33 cellular contexts compared by ENCODE assay signal in the genomic region with DNA sequence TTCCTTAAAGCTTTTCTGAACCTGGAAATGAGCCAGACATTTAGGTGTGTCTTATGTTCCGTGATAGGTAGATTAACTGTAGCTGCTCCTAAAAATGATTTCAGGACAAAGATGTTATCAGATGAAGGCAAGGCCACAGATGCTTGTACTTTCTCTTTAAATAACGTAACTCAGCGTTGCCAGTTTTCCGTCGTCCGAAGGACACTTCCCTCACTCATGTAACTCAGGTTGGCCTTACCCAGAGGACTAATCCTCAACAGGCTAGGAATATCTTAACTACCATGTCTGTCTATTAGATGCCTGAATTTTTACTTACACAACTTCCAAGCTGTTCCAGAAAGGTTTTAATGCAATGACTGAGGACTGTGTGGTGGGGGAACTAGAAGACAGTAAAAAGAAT.
"Had no signal": no experiment of that assay in that cellular context is flagged by ENCODE, and none has a peak within 500 bp of the region (broad histone marks: within the 10 kb centered on the region; RNA-seq: fewer than 3 reads in every experiment).

No MANE protein-coding gene starts in this region.

- FAIRE-seq: astrocyte, colon had no signal

- H3K36me3 ChIP-seq: esophagus muscularis mucosa, gastrocnemius medialis had no signal

- H3K27ac ChIP-seq: esophagus muscularis mucosa, foreskin keratinocyte, gastrocnemius medialis had no signal

- ATAC-seq: activated CD4-positive, alpha-beta T cell treated with anti-CD3 and anti-CD28 coated beads for 36 hours; activated naive CD4-positive, alpha-beta T cell treated with anti-CD3 and anti-CD28 coated beads, Interleukin-2, amount 50 U/mL, for 72 hours; activated T-cell treated with anti-CD3 and anti-CD28 coated beads, Interleukin-2, amount 50 U/mL, for 72 hours; effector memory CD8-positive, alpha-beta T cell; foreskin keratinocyte; gastrocnemius medialis; T-cell had no signal

- H3K27me3 ChIP-seq: gastrocnemius medialis had no signal

- H3K9me3 Mint-ChIP-seq: activated CD4-positive, alpha-beta memory T cell treated with anti-CD3 and anti-CD28 coated beads, Interleukin-2, amount 10 ng/mL, durations not matched to agents 7 days and 5 days; activated CD4-positive, alpha-beta T cell treated with anti-CD3 and anti-CD28 coated beads, Interleukin-2, amount 10 ng/mL, durations not matched to agents 7 days and 5 days; activated naive CD4-positive, alpha-beta T cell treated with anti-CD3 and anti-CD28 coated beads, Interleukin-2, amount 10 ng/mL, durations not matched to agents 7 days and 5 days; activated naive CD4-positive, alpha-beta T cell treated with anti-CD3 and anti-CD28 coated beads, Interleukin-2, amount 50 U/mL, for 72 hours; activated naive CD8-positive, alpha-beta T cell treated with anti-CD3 and anti-CD28 coated beads, Interleukin-2, amount 10 ng/mL, durations not matched to agents 7 days and 5 days; activated T-cell treated with anti-CD3 and anti-CD28 coated beads, Interleukin-2, amount 50 U/mL, for 24 hours; activated T-cell treated with anti-CD3 and anti-CD28 coated beads, Interleukin-2, amount 50 U/mL, for 72 hours; effector memory CD8-positive, alpha-beta T cell; T-cell; T-helper 1 cell treated with Interleukin-12 subunit alpha and Interleukin-12 subunit beta and Interleukin-4 antibody, amounts not matched to agents 30 μg/mL and 1 μg/mL, for 36 hours; T-helper 2 cell treated with Interferon-gamma antibody and Interleukin-4, amounts not matched to agents 5 μg/mL and 100 μg/mL, for 36 hours had no signal

- H3K4me3 ChIP-seq: esophagus muscularis mucosa, gastrocnemius medialis had no signal

- H3K27me3 Mint-ChIP-seq: activated CD4-positive, alpha-beta T cell treated with anti-CD3 and anti-CD28 coated beads for 36 hours; activated CD4-positive, alpha-beta T cell treated with anti-CD3 and anti-CD28 coated beads, Interleukin-2, amount 10 ng/mL, durations not matched to agents 7 days and 5 days; activated T-cell treated with anti-CD3 and anti-CD28 coated beads, Interleukin-2, amount 50 U/mL, for 24 hours had no signal

- H3K9me3 ChIP-seq: gastrocnemius medialis had no signal

- H3K4me1 ChIP-seq: foreskin keratinocyte, gastrocnemius medialis had no signal

- H3K4me3 Mint-ChIP-seq: activated CD4-positive, alpha-beta memory T cell treated with anti-CD3 and anti-CD28 coated beads, Interleukin-2, amount 10 ng/mL, durations not matched to agents 7 days and 5 days; activated CD4-positive, alpha-beta T cell treated with anti-CD3 and anti-CD28 coated beads for 36 hours; activated CD4-positive, alpha-beta T cell treated with anti-CD3 and anti-CD28 coated beads, Interleukin-2, amount 10 ng/mL, durations not matched to agents 7 days and 5 days; activated naive CD4-positive, alpha-beta T cell treated with anti-CD3 and anti-CD28 coated beads, Interleukin-2, amount 10 ng/mL, durations not matched to agents 7 days and 5 days; activated naive CD8-positive, alpha-beta T cell treated with anti-CD3 and anti-CD28 coated beads, Interleukin-2, amount 10 ng/mL, durations not matched to agents 7 days and 5 days; activated T-cell treated with anti-CD3 and anti-CD28 coated beads, Interleukin-2, amount 50 U/mL, for 24 hours; activated T-cell treated with anti-CD3 and anti-CD28 coated beads, Interleukin-2, amount 50 U/mL, for 72 hours; effector memory CD8-positive, alpha-beta T cell; T-cell; T-helper 1 cell treated with Interleukin-12 subunit alpha and Interleukin-12 subunit beta and Interleukin-4 antibody, amounts not matched to agents 30 μg/mL and 1 μg/mL, for 36 hours; T-helper 2 cell treated with Interferon-gamma antibody and Interleukin-4, amounts not matched to agents 5 μg/mL and 100 μg/mL, for 36 hours had no signal

- DNase-seq: activated CD4-positive, alpha-beta memory T cell treated with anti-CD3 and anti-CD28 coated beads, Interleukin-2, amount 10 ng/mL, durations not matched to agents 7 days and 5 days; activated CD4-positive, alpha-beta T cell treated with anti-CD3 and anti-CD28 coated beads for 36 hours; activated CD4-positive, alpha-beta T cell treated with anti-CD3 and anti-CD28 coated beads, Interleukin-2, amount 10 ng/mL, durations not matched to agents 7 days and 5 days; activated CD4-positive, alpha-beta T cell treated with anti-CD3 and anti-CD28 coated beads, Interleukin-2, amount 50 U/mL, for 4 hours; activated CD4-positive, CD25-positive, alpha-beta regulatory T cell; activated CD4-positive, CD25-positive, alpha-beta regulatory T cell treated with anti-CD3 and anti-CD28 coated beads, Interleukin-2, amount 50 U/mL, for 72 hours; activated CD8-positive, alpha-beta memory T cell treated with anti-CD3 and anti-CD28 coated beads, Interleukin-2, amount 50 U/mL, for 48 hours; activated gamma-delta T cell; activated naive CD4-positive, alpha-beta T cell; activated naive CD4-positive, alpha-beta T cell treated with anti-CD3 and anti-CD28 coated beads, Interleukin-2, amount 10 ng/mL, durations not matched to agents 7 days and 5 days; activated naive CD8-positive, alpha-beta T cell treated with anti-CD3 and anti-CD28 coated beads, Interleukin-2, amount 10 ng/mL, durations not matched to agents 7 days and 5 days; activated T-cell treated with anti-CD3 and anti-CD28 coated beads for 4 hours; activated T-cell treated with anti-CD3 and anti-CD28 coated beads, Interleukin-2, amount 50 U/mL, for 24 hours; activated T-cell treated with anti-CD3 and anti-CD28 coated beads, Interleukin-2, amount 50 U/mL, for 72 hours; amniotic stem cell; anterior cingulate cortex; caudate nucleus; cortex of kidney; dermis blood vessel endothelial cell; effector CD4-positive, alpha-beta T cell; effector memory CD8-positive, alpha-beta T cell; erythroblast; foreskin keratinocyte; gastrocnemius medialis; SW 1271; T-cell; T1000 had no signal

- H3K36me3 Mint-ChIP-seq: activated naive CD4-positive, alpha-beta T cell treated with anti-CD3 and anti-CD28 coated beads, Interleukin-2, amount 10 ng/mL, durations not matched to agents 7 days and 5 days; activated naive CD4-positive, alpha-beta T cell treated with anti-CD3 and anti-CD28 coated beads, Interleukin-2, amount 50 U/mL, for 72 hours; activated naive CD8-positive, alpha-beta T cell treated with anti-CD3 and anti-CD28 coated beads, Interleukin-2, amount 10 ng/mL, durations not matched to agents 7 days and 5 days; T-cell had no signal

- H3K27ac Mint-ChIP-seq: activated CD4-positive, alpha-beta memory T cell treated with anti-CD3 and anti-CD28 coated beads, Interleukin-2, amount 10 ng/mL, durations not matched to agents 7 days and 5 days; activated CD4-positive, alpha-beta T cell treated with anti-CD3 and anti-CD28 coated beads for 36 hours; activated CD4-positive, alpha-beta T cell treated with anti-CD3 and anti-CD28 coated beads, Interleukin-2, amount 10 ng/mL, durations not matched to agents 7 days and 5 days; activated naive CD4-positive, alpha-beta T cell treated with anti-CD3 and anti-CD28 coated beads, Interleukin-2, amount 10 ng/mL, durations not matched to agents 7 days and 5 days; activated naive CD4-positive, alpha-beta T cell treated with anti-CD3 and anti-CD28 coated beads, Interleukin-2, amount 50 U/mL, for 72 hours; activated naive CD8-positive, alpha-beta T cell treated with anti-CD3 and anti-CD28 coated beads, Interleukin-2, amount 10 ng/mL, durations not matched to agents 7 days and 5 days; activated T-cell treated with anti-CD3 and anti-CD28 coated beads, Interleukin-2, amount 50 U/mL, for 24 hours; activated T-cell treated with anti-CD3 and anti-CD28 coated beads, Interleukin-2, amount 50 U/mL, for 72 hours; effector memory CD8-positive, alpha-beta T cell; T-cell; T-helper 1 cell treated with Interleukin-12 subunit alpha and Interleukin-12 subunit beta and Interleukin-4 antibody, amounts not matched to agents 30 μg/mL and 1 μg/mL, for 36 hours; T-helper 2 cell treated with Interferon-gamma antibody and Interleukin-4, amounts not matched to agents 5 μg/mL and 100 μg/mL, for 36 hours had no signal

- H3K4me1 Mint-ChIP-seq: activated CD4-positive, alpha-beta T cell treated with anti-CD3 and anti-CD28 coated beads for 36 hours; activated naive CD4-positive, alpha-beta T cell treated with anti-CD3 and anti-CD28 coated beads, Interleukin-2, amount 10 ng/mL, durations not matched to agents 7 days and 5 days; activated naive CD8-positive, alpha-beta T cell treated with anti-CD3 and anti-CD28 coated beads, Interleukin-2, amount 10 ng/mL, durations not matched to agents 7 days and 5 days; T-cell had no signal
